Comparison of ENCODE assay signal across 13 cellular contexts in genomic region chrX:78747471-78747870, GRCh38. TPM values are rescaled to one million over a fixed set of nuclear protein-coding genes. Genes with fewer than 3 reads are reported as not detected.
DNase-seq lines count a peak whose midpoint lies in the region; ATAC-seq, FAIRE-seq and TF ChIP-seq lines count a peak whose summit lies in the region.
"Had no signal": no experiment of that assay in that cellular context is flagged by ENCODE, and none has a peak within 500 bp of the region (broad histone marks: within the 10 kb centered on the region; RNA-seq: fewer than 3 reads in every experiment).

Gene LPAR4, plus strand, starts transcription at chrX:78747720. Its CDS starts 7,150 bp downstream, at chrX:78754870.

- no peaks in the 10 kb centered on the region for H3K9me1 ChIP-seq in keratinocyte (ENCODE audit: control insufficient read depth, extremely low read depth, insufficient read depth, low read length)

- no peak for FAIRE-seq in keratinocyte (lab: Jason Lieb, UNC)

- no peaks in the 10 kb centered on the region for H3K36me3 ChIP-seq in keratinocyte (ENCODE audit: control insufficient read depth in 2 of 2, extremely low read depth in 1 of 2, insufficient read depth in 2 of 2, low read length in 2 of 2)
- H3K36me3 ChIP-seq in sigmoid colon = no peaks in the 10 kb centered on the region
- H3K36me3 ChIP-seq: adrenal gland had no signal

- no peaks in the 10 kb centered on the region for H3K27me3 ChIP-seq in keratinocyte (ENCODE audit: control insufficient read depth, extremely low read depth, insufficient read depth, low read length)
- H3K27me3 ChIP-seq in sigmoid colon = no peaks in the 10 kb centered on the region

- peak within 1 kb of the TSS; percentile 14 for H3K4me2 ChIP-seq in keratinocyte (ENCODE audit: control insufficient read depth, extremely low read depth, insufficient read depth, low read depth, low read length)

- dilution Hi-C loops in keratinocyte (cut with MboI; ENCODE audit: extremely low pct_ligation_motif_present, low sequenced_read_pairs) = no loop called here

- TF ChIP-seq EP300 in sigmoid colon (IDR thresholded peaks at IDR 0.05) = no peak

- TF ChIP-seq CTCF in HFF-Myc (IDR thresholded peaks at IDR 0.05; ENCODE audit: low read depth, low read length, missing control alignments) = no peak
- TF ChIP-seq CTCF in coronary artery (IDR thresholded peaks at IDR 0.05) = no peak
- no peak for TF ChIP-seq CTCF in keratinocyte (optimal IDR thresholded peaks at IDR 0.05 in 1 of 3, IDR thresholded peaks at IDR 0.05 in 1 of 3, conservative IDR thresholded peaks at IDR 0.05 in 1 of 3; ENCODE audit: extremely low read depth in 1 of 3, insufficient read depth in 2 of 3, low read length in 3 of 3)
- TF ChIP-seq CTCF in sigmoid colon (IDR thresholded peaks at IDR 0.05) = no peak

- ATAC-seq in HG03108 (IDR thresholded peaks at IDR 0.05; ENCODE audit: unreplicated experiment) = no peak

- H3K4me1 ChIP-seq in keratinocyte (ENCODE audit: control insufficient read depth, extremely low read depth, insufficient read depth, low read length) = no peaks in the 10 kb centered on the region
- H3K4me1 ChIP-seq in sigmoid colon = no peaks in the 10 kb centered on the region
- H3K4me1 ChIP-seq: adrenal gland had no signal

- intact Hi-C loops in sigmoid colon (cut with DNase I) = no loop called here

- H3K9ac ChIP-seq in keratinocyte (ENCODE audit: control insufficient read depth, extremely low read depth, insufficient read depth, low read length) = no peak within 1 kb of the TSS

- H2AFZ ChIP-seq in keratinocyte (ENCODE audit: control insufficient read depth, low read length) = no peak within 1 kb of the TSS

- H3K27ac ChIP-seq in coronary artery (no peak within 1 kb of the TSS), keratinocyte (ENCODE audit: control insufficient read depth, insufficient read depth, low read length) (no peak within 1 kb of the TSS), sigmoid colon (no peak within 1 kb of the TSS)
- H3K27ac ChIP-seq: adrenal gland had no signal

- DNase-seq in HFF-Myc (ENCODE audit: extremely low read depth, low read depth) (no peak), coronary artery (ENCODE audit: low spot score) (no peak), keratinocyte (ENCODE audit: low read depth, low spot score) (no peak), sigmoid colon (no peak), CD1c-positive myeloid dendritic cell (ENCODE audit: extremely low spot score) (no peak), germinal center (ENCODE audit: low spot score) (no peak), ACHN (no peak)
- DNase-seq: activated CD4-positive, alpha-beta T cell treated with anti-CD3 and anti-CD28 coated beads for 1 hour; adrenal gland; DMS79 treated with DMSO at 0.1 percent for 48 hours; immature natural killer cell; stimulated activated CD4-positive, alpha-beta T cell treated with anti-CD3 and anti-CD28 coated beads, Interleukin-4, amount 100 ng/mL, for 24 hours had no signal

- H3K79me2 ChIP-seq in keratinocyte (ENCODE audit: control insufficient read depth, insufficient read depth, low read length) = no peaks in the 10 kb centered on the region

- H3K4me3 ChIP-seq in HFF-Myc (replicated peaks; ENCODE audit: low read depth, low read length) (peak within 1 kb of the TSS; percentile 29), coronary artery (peak within 1 kb of the TSS; percentile 55), keratinocyte (ENCODE audit: control insufficient read depth in 2 of 3, extremely low read depth in 1 of 3, insufficient read depth in 2 of 3, low read depth in 1 of 3, low read length in 3 of 3) (no peak within 1 kb of the TSS), sigmoid colon (peak within 1 kb of the TSS in 3 of 4 donors; percentile 16 to 21 (median 17))

- H3K9me3 ChIP-seq in keratinocyte (ENCODE audit: control insufficient read depth, low read depth, low read length) (no peaks in the 10 kb centered on the region), sigmoid colon (no peaks in the 10 kb centered on the region)
- H3K9me3 ChIP-seq: adrenal gland had no signal

- in situ Hi-C loops in ACHN (cut with HindIII; ENCODE audit: low pct_ligation_motif_present, low pct_unique_long_range_greater_than_20kb, low sequenced_read_pairs) = no loop called here

- TF ChIP-seq POLR2A in sigmoid colon (IDR thresholded peaks at IDR 0.05) = no peak

- H4K20me1 ChIP-seq in keratinocyte (ENCODE audit: control insufficient read depth, extremely low read depth, insufficient read depth, low read length) = no peaks in the 10 kb centered on the region

- WGBS in sigmoid colon, 2 donors = 32 to 46% methylated on average over 9 of the region's 9 CpGs

RNA-seq across cellular contexts. Expression of gene LPAR4, which starts in this region (rescaled TPM):
- polyA plus RNA-seq in keratinocyte (not detected in 3 replicates), sigmoid colon (1 to 10 TPM in 1 of 3 donors, under 1 TPM in 1, not detected in 1; 0.07 to 1.2 TPM)
- not detected for polyA plus RNA-seq in keratinocyte (2011; ENCODE audit: low read depth)
- not detected in 2 replicates for polyA plus RNA-seq in keratinocyte (2011; cell fraction: cytosol; rRNA removed)
- polyA plus RNA-seq in keratinocyte (2011; cell fraction: nucleus; rRNA removed) = not detected in 2 replicates
- polyA plus RNA-seq in keratinocyte (2012; ENCODE audit: low replicate concordance) = not detected in 2 replicates
- not detected in 3 replicates for polyA minus RNA-seq in keratinocyte
- not detected for polyA minus RNA-seq in keratinocyte (2011; cell fraction: cytosol; rRNA and poly(A)+ RNA removed)
- not detected in 2 replicates for polyA minus RNA-seq in keratinocyte (2011; cell fraction: nucleus; rRNA and poly(A)+ RNA removed)
- total RNA-seq in sigmoid colon = 1 to 10 TPM in 1 of 4 donors, under 1 TPM in 1, not detected in 2; 0.36 to 1.2 TPM
- polyA plus RNA-seq: immature natural killer cell had no signal

Comparison
In these comparisons a context has a peak if more than half of its experiments do, and no peak if none do; other contexts are left out.
1. H3K4me3 ChIP-seq: peak in HFF-Myc (single experiment), coronary artery (single experiment) and sigmoid colon (3 of 4); none in keratinocyte (0 of 3).